Comparison of ENCODE assay signal across 28 cellular contexts in genomic region chr17:38568845-38569510, GRCh38. TPM values are rescaled to one million over a fixed set of nuclear protein-coding genes. Genes with fewer than 3 reads are reported as not detected.
A peak's percentile ranks its signal among the peaks of the same experiment; 100 is the strongest.
DNase-seq lines count a peak whose midpoint lies in the region; ATAC-seq lines count a peak whose summit lies in the region.
"Had no signal": no experiment of that assay in that cellular context is flagged by ENCODE, and none has a peak within 500 bp of the region (broad histone marks: within the 10 kb centered on the region; RNA-seq: fewer than 3 reads in every experiment).

No MANE protein-coding gene starts in this region.

- intact Hi-C loops in naive thymus-derived CD4-positive, alpha-beta T cell (cut with micrococcal nuclease): no loop called here

- H3K27me3 ChIP-seq in layer of hippocampus (ENCODE audit: control insufficient read depth, insufficient read depth, low read length): peaks cover 7% of the 10 kb centered on the region
- peaks cover 16 to 42% of the 10 kb centered on the region in 2 donors for H3K27me3 ChIP-seq in naive thymus-derived CD4-positive, alpha-beta T cell (ENCODE audit: control insufficient read depth in 2 of 2, insufficient read depth in 2 of 2, low read length in 2 of 2)

- peak overlapping the region; percentile 98 for H3K27ac ChIP-seq in layer of hippocampus (ENCODE audit: low read depth, low read length)
- H3K27ac ChIP-seq in naive thymus-derived CD4-positive, alpha-beta T cell (ENCODE audit: low read depth, low read length): no peak overlapping the region
- H3K27ac ChIP-seq: A549, heart right ventricle, KMS-11, neutrophil, skin epidermis, stomach had no signal

- ATAC-seq in naive thymus-derived CD4-positive, alpha-beta T cell: no peak
- ATAC-seq in HG02981 (IDR thresholded peaks at IDR 0.05; ENCODE audit: unreplicated experiment): no peak
- ATAC-seq: A549, esophagus mucosa, heart right ventricle had no signal

- in situ Hi-C loops in ACHN (cut with HindIII; ENCODE audit: low pct_ligation_motif_present, low pct_unique_long_range_greater_than_20kb, low sequenced_read_pairs): no loop called here

- H3K4me1 ChIP-seq in naive thymus-derived CD4-positive, alpha-beta T cell (ENCODE audit: control insufficient read depth in 2 of 2, insufficient read depth in 2 of 2, low read length in 2 of 2): peaks cover 0 to 5% of the 10 kb centered on the region in 2 donors

- H3K4me1 Mint-ChIP-seq in naive thymus-derived CD4-positive, alpha-beta T cell: peaks cover 0 to 26% (median 12%) of the 10 kb centered on the region in 7 donors
- H3K4me1 Mint-ChIP-seq in immature natural killer cell: peaks cover 0 to 11% of the 10 kb centered on the region in 2 donors

- DNase-seq in Ammon's horn (ENCODE audit: low spot score): peak; percentile 90
- DNase-seq in NCI-H2081 treated with DMSO at 0.1 percent for 48 hours (lab: John Stamatoyannopoulos, UW): peak; percentile 41
- peak in 50 of 58 donors; percentile 9 to 89 (median 64) for DNase-seq in anterior cingulate cortex (lab: John Stamatoyannopoulos, UW)
- DNase-seq in naive thymus-derived CD4-positive, alpha-beta T cell: no peak
- DNase-seq in immature natural killer cell: no peak
- DNase-seq in ACHN: no peak
- DNase-seq: activated CD4-positive, alpha-beta T cell treated with anti-CD3 and anti-CD28 coated beads, Interleukin-2, amount 50 U/mL, for 48 hours; activated naive CD4-positive, alpha-beta T cell treated with Interleukin-2 at 50 U/mL for 16 hours; DMS79; foreskin fibroblast; GF-D8; HCEC 1CT; heart right ventricle; NCI-H146; RPMI8226; stimulated activated CD8-positive, alpha-beta memory T cell treated with anti-CD3 and anti-CD28 coated beads, Interleukin-4, amount 100 ng/mL, for 48 hours; stomach had no signal

- CTCF ChIA-PET in naive thymus-derived CD4-positive, alpha-beta T cell (lab: Charles Lee): no interaction called here

- no peaks in the 10 kb centered on the region for H3K9me3 Mint-ChIP-seq in naive thymus-derived CD4-positive, alpha-beta T cell
- H3K9me3 Mint-ChIP-seq in immature natural killer cell: peaks cover 0 to 2% (median 0%) of the 10 kb centered on the region in 6 donors
- H3K9me3 Mint-ChIP-seq: endodermal cell, memory B cell, type B pancreatic cell had no signal

- peaks cover 81 to 90% (median 86%) of the 10 kb centered on the region in 5 donors for H3K27me3 Mint-ChIP-seq in naive thymus-derived CD4-positive, alpha-beta T cell
- peaks cover 25 to 44% (median 25%) of the 10 kb centered on the region in 3 donors for H3K27me3 Mint-ChIP-seq in immature natural killer cell (ENCODE audit: low read depth in 3 of 3)

- POLR2A ChIA-PET in naive thymus-derived CD4-positive, alpha-beta T cell (lab: Charles Lee): no interaction called here

- no peak overlapping the region for H3K4me3 ChIP-seq in naive thymus-derived CD4-positive, alpha-beta T cell (ENCODE audit: low read length)
- H3K4me3 ChIP-seq: A549, heart right ventricle, skin epidermis, stomach had no signal

- H3K27ac Mint-ChIP-seq in naive thymus-derived CD4-positive, alpha-beta T cell: no peak overlapping the region
- H3K27ac Mint-ChIP-seq in immature natural killer cell: no peak overlapping the region
- H3K27ac Mint-ChIP-seq: B cell, endodermal cell, memory B cell, type B pancreatic cell had no signal

- H3K9me3 ChIP-seq in naive thymus-derived CD4-positive, alpha-beta T cell (ENCODE audit: control insufficient read depth in 2 of 3, low read length in 3 of 3): no peaks in the 10 kb centered on the region
- H3K9me3 ChIP-seq: A549, heart right ventricle, neutrophil, stomach had no signal

- H3K36me3 ChIP-seq in naive thymus-derived CD4-positive, alpha-beta T cell (ENCODE audit: control insufficient read depth in 2 of 3, insufficient read depth in 3 of 3, low read length in 3 of 3): no peaks in the 10 kb centered on the region
- H3K36me3 ChIP-seq: heart right ventricle, neutrophil, stomach had no signal

- peaks cover 0 to 3% (median 0%) of the 10 kb centered on the region in 5 donors for H3K36me3 Mint-ChIP-seq in naive thymus-derived CD4-positive, alpha-beta T cell
- H3K36me3 Mint-ChIP-seq in immature natural killer cell: no peaks in the 10 kb centered on the region
- H3K36me3 Mint-ChIP-seq: memory B cell, type B pancreatic cell had no signal

- H3K4me3 Mint-ChIP-seq in naive thymus-derived CD4-positive, alpha-beta T cell: no peak overlapping the region
- H3K4me3 Mint-ChIP-seq in immature natural killer cell: no peak overlapping the region
- H3K4me3 Mint-ChIP-seq: B cell, endodermal cell, memory B cell, type B pancreatic cell had no signal

RNA-seq across cellular contexts. Expression of gene SRCIN1, which starts 36.8 kb away (rescaled TPM):
- total RNA-seq in naive thymus-derived CD4-positive, alpha-beta T cell: under 1 TPM in 4 of 5 experiments, not detected in 1; 0.15 to 0.40 (median 0.23) TPM
- not detected for polyA plus RNA-seq in naive thymus-derived CD4-positive, alpha-beta T cell
- polyA plus RNA-seq in immature natural killer cell: not detected

Comparison
In these comparisons a context has a peak if more than half of its experiments do, and no peak if none do; other contexts are left out.
1. DNase-seq: peak in Ammon's horn (single experiment), NCI-H2081 treated with DMSO at 0.1 percent for 48 hours (single experiment) and anterior cingulate cortex (50 of 58); none in naive thymus-derived CD4-positive, alpha-beta T cell (0 of 9), immature natural killer cell (0 of 3) and ACHN (single experiment).